ENCODE assay signal across 7 cellular contexts in the genomic region with DNA sequence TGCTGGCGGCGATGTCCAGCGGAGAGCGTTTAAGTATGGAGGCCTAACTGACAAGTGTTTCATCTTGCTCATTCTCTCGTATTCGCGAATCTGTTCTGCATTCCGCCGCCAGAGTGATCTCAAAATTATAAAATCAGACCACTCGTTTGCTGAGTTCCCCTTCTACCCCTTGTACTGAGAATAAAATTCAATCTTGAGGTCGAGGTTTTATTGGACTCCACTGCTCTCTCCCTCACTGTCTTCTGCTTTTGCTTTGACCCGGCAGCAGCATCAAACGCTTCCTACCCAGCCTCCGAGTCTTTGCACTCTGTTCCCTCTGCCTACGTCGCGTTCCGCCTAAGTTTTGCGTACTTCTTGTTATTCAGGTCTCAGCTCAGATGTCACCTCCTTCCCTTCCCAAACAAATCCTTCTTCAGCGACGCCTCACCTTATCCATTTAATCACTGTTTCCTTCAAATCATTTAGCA. TPM values are rescaled to one million over a fixed set of nuclear protein-coding genes. Genes with fewer than 3 reads are reported as not detected.
A peak's percentile ranks its signal among the peaks of the same experiment; 100 is the strongest.
DNase-seq lines count a peak whose midpoint lies in the region; ATAC-seq and TF ChIP-seq lines count a peak whose summit lies in the region.

No MANE protein-coding gene starts in this region.

- POLR2A ChIA-PET in activated CD8-positive, alpha-beta T cell treated with anti-CD3 and anti-CD28 coated beads for 36 hours (lab: Charles Lee), result interaction anchor here (0.6 to 10.2 kb wide), 24 partner anchors 10 to 827 kb away, joined by 3 to 179 read pairs (median 4); partner anchors contain the start of genes DENR, DIABLO, HCAR1 and VPS33A

- peaks cover 58% of the 10 kb centered on the region for H3K36me3 ChIP-seq in MG63

- no peaks in the 10 kb centered on the region for H3K9me3 Mint-ChIP-seq in activated CD8-positive, alpha-beta T cell treated with anti-CD3 and anti-CD28 coated beads for 36 hours

- no peak overlapping the region for H3K4me3 Mint-ChIP-seq in activated CD8-positive, alpha-beta T cell treated with anti-CD3 and anti-CD28 coated beads for 36 hours

- DNase-seq in GF-D8 (lab: John Stamatoyannopoulos, UW) (peak; percentile 39), MG63 (peak; percentile 23), hepatic stellate cell (ENCODE audit: low spot score) (peak; percentile 8)
- DNase-seq in activated CD8-positive, alpha-beta T cell treated with anti-CD3 and anti-CD28 coated beads for 36 hours, result peak; percentile 54
- DNase-seq in stimulated activated CD4-positive, alpha-beta T cell treated with anti-CD3 and anti-CD28 coated beads, Interleukin-12 subunit alpha, Interleukin-12 subunit beta, amount 100 ng/mL, for 4 hours, result peak; percentile 30

- CTCF ChIA-PET in activated CD8-positive, alpha-beta T cell treated with anti-CD3 and anti-CD28 coated beads for 36 hours (lab: Charles Lee), result interaction anchor here (0.9 to 2.3 kb wide), 3 partner anchors 11 to 128 kb away, joined by 4 to 6 read pairs (median 5); partner anchors contain the start of gene ZCCHC8

- peaks cover 47% of the 10 kb centered on the region for H3K36me3 Mint-ChIP-seq in activated CD8-positive, alpha-beta T cell treated with anti-CD3 and anti-CD28 coated beads for 36 hours (ENCODE audit: low read depth)

- no peaks in the 10 kb centered on the region for H3K9me3 ChIP-seq in MG63

- peaks cover 31% of the 10 kb centered on the region for H3K4me1 Mint-ChIP-seq in activated CD8-positive, alpha-beta T cell treated with anti-CD3 and anti-CD28 coated beads for 36 hours (ENCODE audit: low read depth)

- H3K4me3 ChIP-seq in MG63, result peak overlapping the region; percentile 80

- no peak for TF ChIP-seq CTCF in activated CD8-positive, alpha-beta T cell treated with anti-CD3 and anti-CD28 coated beads for 36 hours (IDR thresholded peaks at IDR 0.05)

- H3K27me3 Mint-ChIP-seq in activated CD8-positive, alpha-beta T cell treated with anti-CD3 and anti-CD28 coated beads for 36 hours, result no peaks in the 10 kb centered on the region

- intact Hi-C loops in activated CD8-positive, alpha-beta T cell treated with anti-CD3 and anti-CD28 coated beads for 36 hours (cut with micrococcal nuclease), result no loop called here

- no peak overlapping the region for H3K27ac Mint-ChIP-seq in activated CD8-positive, alpha-beta T cell treated with anti-CD3 and anti-CD28 coated beads for 36 hours

- no peaks in the 10 kb centered on the region for H3K27me3 ChIP-seq in MG63

- no peak for ATAC-seq in activated CD8-positive, alpha-beta T cell treated with anti-CD3 and anti-CD28 coated beads for 36 hours
- ATAC-seq in HG03095 (IDR thresholded peaks at IDR 0.05; ENCODE audit: unreplicated experiment) (no peak), HG02852 (IDR thresholded peaks at IDR 0.05; ENCODE audit: unreplicated experiment) (no peak)

RNA-seq across cellular contexts. Expression of gene KNTC1, which starts 0.5 kb away (rescaled TPM):
- total RNA-seq in MG63 (2014; rRNA removed; shearing (Covaris generic); ENCODE audit: low replicate concordance), result 20.5 and 32.1 TPM in 2 replicates
- total RNA-seq in activated CD8-positive, alpha-beta T cell treated with anti-CD3 and anti-CD28 coated beads for 36 hours, result 100 to 1,000 TPM; 128 to 129 TPM

RNA-seq across cellular contexts. Expression of gene RSRC2, which starts 0.8 kb away (rescaled TPM):
- 54.6 and 57.9 TPM in 2 replicates for total RNA-seq in MG63 (2014; rRNA removed; shearing (Covaris generic); ENCODE audit: low replicate concordance)
- total RNA-seq in activated CD8-positive, alpha-beta T cell treated with anti-CD3 and anti-CD28 coated beads for 36 hours, result 100 to 1,000 TPM; 108 to 116 TPM

RNA-seq across cellular contexts. Expression of gene ZCCHC8, which starts 26.8 kb away (rescaled TPM):
- 8.5 and 11.0 TPM in 2 replicates for total RNA-seq in MG63 (2014; rRNA removed; shearing (Covaris generic); ENCODE audit: low replicate concordance)
- 10 to 100 TPM; 28.0 to 28.5 TPM for total RNA-seq in activated CD8-positive, alpha-beta T cell treated with anti-CD3 and anti-CD28 coated beads for 36 hours
